20 cellular contexts compared by ENCODE assay signal in genomic region chr2:152441961-152442360, GRCh38.
DNase-seq lines count a peak whose midpoint lies in the region; ATAC-seq and TF ChIP-seq lines count a peak whose summit lies in the region.
"Had no signal": no experiment of that assay in that cellular context is flagged by ENCODE, and none has a peak within 500 bp of the region (broad histone marks: within the 10 kb centered on the region; RNA-seq: fewer than 3 reads in every experiment).

No MANE protein-coding gene starts in this region.

- DNase-seq in LNCaP clone FGC (ENCODE audit: low read depth) (no peak), nephron progenitor cell (no peak), lower lobe of right lung (no peak), germinal center (ENCODE audit: low spot score) (no peak)
- DNase-seq in activated CD4-positive, alpha-beta T cell treated with anti-CD3 and anti-CD28 coated beads, Interleukin-2, amount 50 U/mL, for 48 hours: no peak
- DNase-seq: activated CD4-positive, alpha-beta memory T cell treated with anti-CD3 and anti-CD28 coated beads for 36 hours; activated effector memory CD4-positive, alpha-beta T cell treated with anti-CD3 and anti-CD28 coated beads, Interleukin-2, amount 50 U/mL, for 16 hours; cerebellar nuclear complex; erythroblast; foreskin fibroblast; mucosa of descending colon; NCI-H2171; NCI-H526 treated with DMSO at 0.1 percent for 48 hours; posterior cingulate gyrus; SK-N-SH had no signal

- TF ChIP-seq CTCF in GM12872 (IDR thresholded peaks at IDR 0.05; ENCODE audit: insufficient read depth, low read depth, low read length) (peak; percentile 50; the same call in 1 of the 3 replicates), LNCaP clone FGC (IDR thresholded peaks at IDR 0.05; ENCODE audit: control insufficient read depth, extremely low read depth, insufficient read depth) (peak; percentile 35), nephron progenitor cell (IDR thresholded peaks at IDR 0.05) (no peak), lower lobe of right lung (IDR thresholded peaks at IDR 0.05) (no peak)

- H3K27ac Mint-ChIP-seq in nephron progenitor cell: peak overlapping the region; percentile 23
- H3K27ac Mint-ChIP-seq: activated CD4-positive, alpha-beta memory T cell treated with anti-CD3 and anti-CD28 coated beads for 36 hours; IgD-negative memory B cell had no signal

- intact Hi-C loops in lower lobe of right lung (cut with DNase I): no loop called here

- H3K27me3 Mint-ChIP-seq in nephron progenitor cell (ENCODE audit: low read depth, poor library complexity): no peaks in the 10 kb centered on the region

- H3K27me3 ChIP-seq in lower lobe of right lung (ENCODE audit: low read depth): no peaks in the 10 kb centered on the region
- H3K27me3 ChIP-seq: hepatocyte had no signal

- H3K9me3 Mint-ChIP-seq in nephron progenitor cell: no peaks in the 10 kb centered on the region
- H3K9me3 Mint-ChIP-seq: activated CD4-positive, alpha-beta memory T cell treated with anti-CD3 and anti-CD28 coated beads for 36 hours; CD14-positive monocyte; IgD-negative memory B cell had no signal

- H3K4me3 Mint-ChIP-seq in nephron progenitor cell: no peak overlapping the region
- H3K4me3 Mint-ChIP-seq: activated CD4-positive, alpha-beta memory T cell treated with anti-CD3 and anti-CD28 coated beads for 36 hours; CD14-positive monocyte; IgD-negative memory B cell had no signal

- H3K4me1 Mint-ChIP-seq in nephron progenitor cell: peaks cover 40% of the 10 kb centered on the region
- H3K4me1 Mint-ChIP-seq: CD14-positive monocyte had no signal

- H3K4me3 ChIP-seq in LNCaP clone FGC (ENCODE audit: low read depth, low read length) (no peak overlapping the region), lower lobe of right lung (no peak overlapping the region)
- H3K4me3 ChIP-seq: hepatocyte, mucosa of descending colon had no signal

- H3K36me3 Mint-ChIP-seq in nephron progenitor cell (ENCODE audit: low read depth): peaks cover 9% of the 10 kb centered on the region
- H3K36me3 Mint-ChIP-seq: activated CD4-positive, alpha-beta memory T cell treated with anti-CD3 and anti-CD28 coated beads for 36 hours; CD14-positive monocyte; IgD-negative memory B cell had no signal

- no peaks in the 10 kb centered on the region for H3K36me3 ChIP-seq in lower lobe of right lung

- peak; percentile 53 for ATAC-seq in GM19438 (IDR thresholded peaks at IDR 0.05; ENCODE audit: low read depth, unreplicated experiment)
- no peak for ATAC-seq in lower lobe of right lung
- ATAC-seq: mucosa of descending colon had no signal

- H3K4me1 ChIP-seq in lower lobe of right lung: peaks cover 28% of the 10 kb centered on the region

- H3K27ac ChIP-seq in lower lobe of right lung: no peak overlapping the region
- H3K27ac ChIP-seq: hepatocyte had no signal

- H3K9me3 ChIP-seq in lower lobe of right lung: no peaks in the 10 kb centered on the region
- H3K9me3 ChIP-seq: mucosa of descending colon, SK-N-SH had no signal

Comparison
In these comparisons a context has a peak if more than half of its experiments do, and no peak if none do; other contexts are left out.
1. CTCF ChIP-seq: peak in GM12872 (single experiment) and LNCaP clone FGC (single experiment); none in nephron progenitor cell (single experiment) and lower lobe of right lung (single experiment).